26 cellular contexts compared by ENCODE assay signal in genomic region chrX:106606583-106606982, GRCh38.
"Had no signal": no experiment of that assay in that cellular context is flagged by ENCODE, and none has a peak within 500 bp of the region (broad histone marks: within the 10 kb centered on the region; RNA-seq: fewer than 3 reads in every experiment).

No MANE protein-coding gene starts in this region.

- H3K9me3 ChIP-seq: adrenal gland, gastrocnemius medialis, left ventricle myocardium inferior, pancreas, psoas muscle, tibial artery had no signal

- H3K27ac Mint-ChIP-seq: activated B cell treated with CpG ODN at 0.5 μM for 24 hours; activated CD4-positive, alpha-beta T cell treated with anti-CD3 and anti-CD28 coated beads for 36 hours; activated naive CD8-positive, alpha-beta T cell; activated T-helper 2 cell treated with anti-CD3 and anti-CD28 coated beads, Interferon-gamma antibody, Interleukin-2, Interleukin-4, amounts not matched to agents 10 μg/mL and 5 μg/mL and 100 μg/mL, durations not matched to agents 14 hours and 24 hours and 36 hours; endodermal cell; nephron progenitor cell; stimulated activated effector memory CD8-positive, alpha-beta T cell treated with anti-CD3 and anti-CD28 coated beads, Interleukin-12 subunit alpha, Interleukin-12 subunit beta, amount 100 ng/mL, for 72 hours; stimulated activated naive CD8-positive, alpha-beta T cell treated with anti-CD3 and anti-CD28 coated beads, Interleukin-15, amount 100 ng/mL, for 72 hours; T-helper 1 cell treated with Interleukin-12 subunit alpha and Interleukin-12 subunit beta and Interleukin-4 antibody, amounts not matched to agents 30 μg/mL and 1 μg/mL, for 36 hours had no signal

- H3K4me3 Mint-ChIP-seq: activated B cell treated with CpG ODN at 0.5 μM for 24 hours; activated CD4-positive, alpha-beta T cell treated with anti-CD3 and anti-CD28 coated beads for 36 hours; activated naive CD8-positive, alpha-beta T cell; activated T-cell treated with anti-CD3 and anti-CD28 coated beads, Interleukin-2, amount 50 U/mL, for 4 hours; endodermal cell; nephron progenitor cell; stimulated activated effector memory CD8-positive, alpha-beta T cell treated with anti-CD3 and anti-CD28 coated beads, Interleukin-12 subunit alpha, Interleukin-12 subunit beta, amount 100 ng/mL, for 72 hours; stimulated activated naive CD8-positive, alpha-beta T cell treated with anti-CD3 and anti-CD28 coated beads, Interleukin-15, amount 100 ng/mL, for 72 hours; T-helper 1 cell treated with Interleukin-12 subunit alpha and Interleukin-12 subunit beta and Interleukin-4 antibody, amounts not matched to agents 30 μg/mL and 1 μg/mL, for 36 hours had no signal

- H3K36me3 Mint-ChIP-seq: activated naive CD8-positive, alpha-beta T cell; stimulated activated effector memory CD8-positive, alpha-beta T cell treated with anti-CD3 and anti-CD28 coated beads, Interleukin-12 subunit alpha, Interleukin-12 subunit beta, amount 100 ng/mL, for 72 hours had no signal

- ATAC-seq: activated CD4-positive, alpha-beta T cell treated with anti-CD3 and anti-CD28 coated beads for 36 hours; activated T-cell treated with anti-CD3 and anti-CD28 coated beads, Interleukin-2, amount 50 U/mL, for 4 hours; gastrocnemius medialis; pancreas; psoas muscle; right cardiac atrium; stimulated activated effector memory CD8-positive, alpha-beta T cell treated with anti-CD3 and anti-CD28 coated beads, Interleukin-12 subunit alpha, Interleukin-12 subunit beta, amount 100 ng/mL, for 72 hours; stimulated activated naive CD8-positive, alpha-beta T cell treated with anti-CD3 and anti-CD28 coated beads, Interleukin-15, amount 100 ng/mL, for 72 hours had no signal

- H3K36me3 ChIP-seq: adrenal gland, gastrocnemius medialis, left ventricle myocardium inferior, pancreas, tibial artery had no signal

- H3K9me3 Mint-ChIP-seq: activated B cell treated with CpG ODN at 0.5 μM for 24 hours; activated T-cell treated with anti-CD3 and anti-CD28 coated beads, Interleukin-2, amount 50 U/mL, for 4 hours; activated T-helper 2 cell treated with anti-CD3 and anti-CD28 coated beads, Interferon-gamma antibody, Interleukin-2, Interleukin-4, amounts not matched to agents 10 μg/mL and 5 μg/mL and 100 μg/mL, durations not matched to agents 14 hours and 24 hours and 36 hours; stimulated activated effector memory CD8-positive, alpha-beta T cell treated with anti-CD3 and anti-CD28 coated beads, Interleukin-12 subunit alpha, Interleukin-12 subunit beta, amount 100 ng/mL, for 72 hours; stimulated activated naive CD8-positive, alpha-beta T cell treated with anti-CD3 and anti-CD28 coated beads, Interleukin-15, amount 100 ng/mL, for 72 hours; T-helper 1 cell treated with Interleukin-12 subunit alpha and Interleukin-12 subunit beta and Interleukin-4 antibody, amounts not matched to agents 30 μg/mL and 1 μg/mL, for 36 hours had no signal

- DNase-seq: activated B cell treated with CpG ODN at 0.5 μM for 24 hours; activated CD4-positive, alpha-beta T cell treated with anti-CD3 and anti-CD28 coated beads for 36 hours; activated CD4-positive, alpha-beta T cell treated with anti-CD3 and anti-CD28 coated beads, Interleukin-2, amount 50 U/mL, for 4 hours; activated CD8-positive, alpha-beta memory T cell treated with anti-CD3 and anti-CD28 coated beads, Interleukin-2, amount 50 U/mL, for 48 hours; activated naive CD4-positive, alpha-beta T cell; activated T-cell treated with anti-CD3 and anti-CD28 coated beads, Interleukin-2, amount 50 U/mL, for 4 hours; adrenal gland; cerebellar nuclear complex; endodermal cell; gastrocnemius medialis; hippocampal formation; left ventricle myocardium inferior; nephron progenitor cell; pancreas; psoas muscle; stimulated activated CD4-positive, alpha-beta T cell treated with anti-CD3 and anti-CD28 coated beads, Interleukin-1b, Interleukin-23, amount 100 ng/mL, for 48 hours; stimulated activated naive CD8-positive, alpha-beta T cell treated with anti-CD3 and anti-CD28 coated beads, Interleukin-15, amount 100 ng/mL, for 72 hours; T1000; tibial artery had no signal

- H3K27ac ChIP-seq: adrenal gland, coronary artery, gastrocnemius medialis, left ventricle myocardium inferior, pancreas, psoas muscle, skin epidermis, tibial artery had no signal

- H3K27me3 ChIP-seq: adrenal gland, gastrocnemius medialis, tibial artery had no signal

- H3K4me3 ChIP-seq: adrenal gland, coronary artery, gastrocnemius medialis, left ventricle myocardium inferior, pancreas, psoas muscle, skin epidermis, tibial artery had no signal

- H3K4me1 ChIP-seq: adrenal gland, gastrocnemius medialis, left ventricle myocardium inferior, pancreas, psoas muscle, tibial artery had no signal

- H3K27me3 Mint-ChIP-seq: activated B cell treated with CpG ODN at 0.5 μM for 24 hours; activated naive CD8-positive, alpha-beta T cell; stimulated activated naive CD8-positive, alpha-beta T cell treated with anti-CD3 and anti-CD28 coated beads, Interleukin-15, amount 100 ng/mL, for 72 hours had no signal

- H3K4me1 Mint-ChIP-seq: endodermal cell had no signal
